ENCODE assay signal across 8 cellular contexts in genomic region chr16:71542377-71542776, GRCh38.
DNase-seq lines count a peak whose midpoint lies in the region; ATAC-seq and TF ChIP-seq lines count a peak whose summit lies in the region.

No MANE protein-coding gene starts in this region.

- H3K4me3 ChIP-seq in GM12864 (ENCODE audit: low read depth, low read length): no peak overlapping the region

- ATAC-seq in HG02678 (IDR thresholded peaks at IDR 0.05; ENCODE audit: unreplicated experiment): peak; percentile 61

- peak; percentile 85 for TF ChIP-seq CTCF in GM12864 (IDR thresholded peaks at IDR 0.05; ENCODE audit: low read depth, low read length, missing control alignments)

- DNase-seq in GM12864 (ENCODE audit: low read depth): no peak
- peak; percentile 78 for DNase-seq in RPMI8226
- peak; percentile 16 to 25 for DNase-seq in activated T-helper 1 cell treated with anti-CD3 and anti-CD28 coated beads, Interleukin-2, amount 50 U/mL, for 16 hours (ENCODE audit: low read depth in 1 of 2, low spot score in 1 of 2)
- peak; percentile 51 for DNase-seq in iPS DF 4.7 (ENCODE audit: extremely low read depth, low spot score)
- DNase-seq in stimulated activated CD4-positive, alpha-beta T cell treated with anti-CD3 and anti-CD28 coated beads, TNF-alpha, amount 100 ng/mL, for 24 hours (ENCODE audit: low read depth in 3 of 3): peak; percentile 12 to 61 (median 26)
- no peak for DNase-seq in dedifferentiated amniotic fluid mesenchymal stem cell (ENCODE audit: extremely low spot score)
- DNase-seq in DMS153 treated with DMSO at 0.1 percent for 48 hours (lab: John Stamatoyannopoulos, UW; ENCODE audit: unreplicated experiment): no peak

Comparison
In these comparisons a context has a peak if more than half of its experiments do, and no peak if none do; other contexts are left out.
1. DNase-seq: peak in RPMI8226 (single experiment), activated T-helper 1 cell treated with anti-CD3 and anti-CD28 coated beads, Interleukin-2, amount 50 U/mL, for 16 hours (2 of 2), iPS DF 4.7 (single experiment) and stimulated activated CD4-positive, alpha-beta T cell treated with anti-CD3 and anti-CD28 coated beads, TNF-alpha, amount 100 ng/mL, for 24 hours (3 of 3); none in GM12864 (single experiment), dedifferentiated amniotic fluid mesenchymal stem cell (single experiment) and DMS153 treated with DMSO at 0.1 percent for 48 hours (single experiment).